ENCODE assay signal across 9 cellular contexts in the genomic region with DNA sequence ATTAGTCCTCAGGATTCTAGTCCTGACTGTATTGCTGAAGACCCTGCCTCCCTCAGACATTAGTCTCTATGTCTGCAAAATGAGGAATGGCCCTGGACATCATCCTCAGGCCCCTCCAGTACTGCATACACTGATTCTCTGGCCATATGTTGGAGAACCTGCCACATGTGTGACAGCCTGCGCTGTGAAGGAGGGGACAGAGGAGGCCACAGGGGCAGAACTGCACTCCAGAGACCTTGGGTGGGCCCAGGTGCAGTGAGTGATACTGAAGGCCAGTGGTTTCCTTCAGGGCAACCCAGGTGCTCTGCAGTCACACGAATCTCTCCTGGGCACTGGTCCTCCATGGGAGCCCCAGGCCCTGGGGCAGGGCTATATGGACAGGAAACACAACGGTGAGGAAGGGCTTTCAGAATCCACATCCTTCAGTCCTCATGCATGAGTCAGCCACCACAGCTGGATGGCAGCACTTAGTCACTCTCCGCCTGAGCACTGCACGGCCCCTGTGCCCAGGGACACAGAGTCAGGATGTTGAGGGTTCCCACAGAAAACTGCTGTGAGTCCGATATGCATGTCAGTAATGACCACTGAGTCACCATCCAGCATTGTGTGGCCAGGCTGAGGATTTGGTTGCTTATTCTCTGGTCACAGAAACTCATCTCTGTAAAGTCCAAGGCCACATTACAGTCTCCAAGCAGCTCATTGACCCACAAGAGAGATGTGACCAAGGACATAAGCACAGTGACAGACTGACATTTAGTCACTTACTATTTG. TPM values are rescaled to one million over a fixed set of nuclear protein-coding genes. Genes with fewer than 3 reads are reported as not detected.
DNase-seq lines count a peak whose midpoint lies in the region; ATAC-seq and TF ChIP-seq lines count a peak whose summit lies in the region.
"Had no signal": no experiment of that assay in that cellular context is flagged by ENCODE, and none has a peak within 500 bp of the region (broad histone marks: within the 10 kb centered on the region; RNA-seq: fewer than 3 reads in every experiment).

No MANE protein-coding gene starts in this region.

- DNase-seq in NK-92 treated with Interleukin-12 subunit alpha and Interleukin-12 subunit beta, amount 100 ng/mL, for 24 hours (lab: John Stamatoyannopoulos, UW): peak; percentile 62
- DNase-seq in NK-92 (lab: John Stamatoyannopoulos, UW; ENCODE audit: unreplicated experiment) (no peak), hepatic stellate cell (ENCODE audit: low spot score) (peak; percentile 83), thoracic aorta (ENCODE audit: low spot score) (peak; percentile 24), NCI-H2171 (lab: John Stamatoyannopoulos, UW) (no peak)
- peak; percentile 35 for DNase-seq in activated CD4-positive, CD25-positive, alpha-beta regulatory T cell treated with anti-CD3 and anti-CD28 coated beads, Interleukin-2, amount 50 U/mL, for 72 hours

- H3K4me1 ChIP-seq in thoracic aorta (ENCODE audit: control insufficient read depth in 1 of 2, low read depth in 2 of 2): peaks cover 23 to 56% of the 10 kb centered on the region in 2 donors

- peak; percentile 20 for TF ChIP-seq CTCF in thoracic aorta (IDR thresholded peaks at IDR 0.05)

- no peaks in the 10 kb centered on the region for H3K27me3 ChIP-seq in thoracic aorta (replicated peaks; ENCODE audit: insufficient read depth)

- H3K36me3 ChIP-seq in thoracic aorta: no peaks in the 10 kb centered on the region

- H3K9me3 ChIP-seq in thoracic aorta: no peaks in the 10 kb centered on the region

- ATAC-seq in HG03354 (IDR thresholded peaks at IDR 0.05; ENCODE audit: poor library complexity, severe bottlenecking, unreplicated experiment) (peak; percentile 63), thoracic aorta (ENCODE audit: insufficient number of reproducible peaks, low FRiP score, low read depth) (peak; percentile 59), GM19397 (IDR thresholded peaks at IDR 0.05; ENCODE audit: unreplicated experiment) (no peak)

- H3K4me3 ChIP-seq in thoracic aorta: no peak overlapping the region

- H3K27ac ChIP-seq in thoracic aorta: peak overlapping the region; percentile 9 to 43

RNA-seq across cellular contexts. Expression of a gene that starts 39.7 kb away (rescaled TPM):
- total RNA-seq in thoracic aorta: 10 to 100 TPM; 62.4 to 62.5 TPM
- total RNA-seq: B cell had no signal

Comparison
In these comparisons a context has a peak if more than half of its experiments do, and no peak if none do; other contexts are left out.
1. DNase-seq: peak in NK-92 treated with Interleukin-12 subunit alpha and Interleukin-12 subunit beta, amount 100 ng/mL, for 24 hours (single experiment), activated CD4-positive, CD25-positive, alpha-beta regulatory T cell treated with anti-CD3 and anti-CD28 coated beads, Interleukin-2, amount 50 U/mL, for 72 hours (single experiment), hepatic stellate cell (single experiment) and thoracic aorta (single experiment); none in NK-92 (single experiment) and NCI-H2171 (single experiment).